11 cellular contexts compared by ENCODE assay signal in genomic region chr20:49630396-49630951, GRCh38.
DNase-seq lines count a peak whose midpoint lies in the region; ATAC-seq and TF ChIP-seq lines count a peak whose summit lies in the region.
"Had no signal": no experiment of that assay in that cellular context is flagged by ENCODE, and none has a peak within 500 bp of the region (broad histone marks: within the 10 kb centered on the region; RNA-seq: fewer than 3 reads in every experiment).

No MANE protein-coding gene starts in this region.

- no peak overlapping the region for H3K4me3 ChIP-seq in heart right ventricle
- H3K4me3 ChIP-seq in upper lobe of right lung = no peak overlapping the region

- TF ChIP-seq CTCF in heart right ventricle (IDR thresholded peaks at IDR 0.05) (no peak), RWPE1 (conservative IDR thresholded peaks at IDR 0.05; ENCODE audit: low read depth) (no peak), upper lobe of right lung (IDR thresholded peaks at IDR 0.05) (no peak)

- ATAC-seq in heart right ventricle (peak in 2 of 8 donors; percentile 6 to 10), left cardiac atrium (no peak), HG02885 (IDR thresholded peaks at IDR 0.05; ENCODE audit: poor library complexity, unreplicated experiment) (peak; percentile 88), upper lobe of right lung (peak; percentile 78), T-helper 17 cell (no peak)
- ATAC-seq in activated CD4-positive, CD25-positive, alpha-beta regulatory T cell treated with anti-CD3 and anti-CD28 coated beads, Interleukin-2, amount 50 U/mL, for 24 hours = no peak
- ATAC-seq: effector memory CD8-positive, alpha-beta T cell had no signal

- intact Hi-C loops in heart right ventricle (cut with DNase I) (loop anchor here in 3 of 10 donors (5.0 to 10.0 kb wide), 3 partner anchors 54 to 84 kb away; partner anchors contain the start of gene B4GALT5 (in 2 of the 3)), left cardiac atrium (cut with DNase I) (no loop called here), upper lobe of right lung (cut with DNase I) (no loop called here)

- WGBS in heart right ventricle, 2 donors = 75 to 78% methylated on average over 10 of the region's 10 CpGs

- peaks cover 0 to 27% (median 0%) of the 10 kb centered on the region in 9 donors for H3K36me3 ChIP-seq in heart right ventricle
- peaks cover 20% of the 10 kb centered on the region for H3K36me3 ChIP-seq in upper lobe of right lung

- no peak overlapping the region for H3K27ac Mint-ChIP-seq in T-helper 17 cell

- H3K9me3 ChIP-seq in heart right ventricle (peaks cover 0 to 11% (median 0%) of the 10 kb centered on the region in 11 donors), upper lobe of right lung (no peaks in the 10 kb centered on the region), T-helper 17 cell (ENCODE audit: control insufficient read depth, low read length, poor library complexity, severe bottlenecking) (no peaks in the 10 kb centered on the region)

- H3K4me1 ChIP-seq in heart right ventricle (peaks cover 0 to 42% (median 27%) of the 10 kb centered on the region in 9 donors), upper lobe of right lung (peaks cover 21% of the 10 kb centered on the region)

- H3K27me3 Mint-ChIP-seq in T-helper 17 cell = no peaks in the 10 kb centered on the region
- H3K27me3 Mint-ChIP-seq: effector memory CD8-positive, alpha-beta T cell had no signal

- POLR2A ChIA-PET in RWPE1 (lab: Yijun Ruan, JAX; ENCODE audit: low non-redundant PET) = interaction anchor here (0.6 kb wide), 1 partner anchor 106 kb away, joined by 4 read pairs; no protein-coding TSS in a partner anchor

- H3K27me3 ChIP-seq in heart right ventricle (no peaks in the 10 kb centered on the region), upper lobe of right lung (no peaks in the 10 kb centered on the region)

- H3K27ac ChIP-seq in heart right ventricle (peak overlapping the region in 6 of 10 donors; percentile 16 to 70 (median 56)), RWPE1 (peak overlapping the region; percentile 25; the same call in 1 of the 2 replicates), upper lobe of right lung (peak overlapping the region; percentile 55)

- CTCF ChIA-PET in RWPE1 (lab: Yijun Ruan, JAX) = interaction anchor here (0.6 to 1.5 kb wide), 4 partner anchors 11 to 215 kb away, joined by 3 to 5 read pairs (median 3); no protein-coding TSS in a partner anchor

- DNase-seq in heart right ventricle = no peak
- no peak for DNase-seq in left cardiac atrium
- DNase-seq in RWPE1 (ENCODE audit: low spot score) = no peak
- peak; percentile 81 for DNase-seq in upper lobe of right lung
- no peak for DNase-seq in T-helper 17 cell
- DNase-seq in activated gamma-delta T cell treated with Interleukin-2 at 50 U/mL for 16 hours = no peak
- DNase-seq: effector memory CD8-positive, alpha-beta T cell; HCEC 1CT; left ventricle myocardium superior had no signal

- no peaks in the 10 kb centered on the region for H3K36me3 Mint-ChIP-seq in T-helper 17 cell (ENCODE audit: low read depth)

- peaks cover 16% of the 10 kb centered on the region for H3K4me1 Mint-ChIP-seq in T-helper 17 cell

- H3K4me3 Mint-ChIP-seq in T-helper 17 cell = no peak overlapping the region
- H3K4me3 Mint-ChIP-seq: effector memory CD8-positive, alpha-beta T cell had no signal

Comparison
In these comparisons a context has a peak if more than half of its experiments do, and no peak if none do; other contexts are left out.
1. ATAC-seq: peak in HG02885 (single experiment) and upper lobe of right lung (single experiment); none in left cardiac atrium (0 of 2), T-helper 17 cell (single experiment) and activated CD4-positive, CD25-positive, alpha-beta regulatory T cell treated with anti-CD3 and anti-CD28 coated beads, Interleukin-2, amount 50 U/mL, for 24 hours (0 of 2).
2. Peak in every context shown above with its lines, with median percentiles within 50 percentile points of each other: H3K27ac ChIP-seq.